Comparison of ENCODE assay signal across 21 cellular contexts in the genomic region with DNA sequence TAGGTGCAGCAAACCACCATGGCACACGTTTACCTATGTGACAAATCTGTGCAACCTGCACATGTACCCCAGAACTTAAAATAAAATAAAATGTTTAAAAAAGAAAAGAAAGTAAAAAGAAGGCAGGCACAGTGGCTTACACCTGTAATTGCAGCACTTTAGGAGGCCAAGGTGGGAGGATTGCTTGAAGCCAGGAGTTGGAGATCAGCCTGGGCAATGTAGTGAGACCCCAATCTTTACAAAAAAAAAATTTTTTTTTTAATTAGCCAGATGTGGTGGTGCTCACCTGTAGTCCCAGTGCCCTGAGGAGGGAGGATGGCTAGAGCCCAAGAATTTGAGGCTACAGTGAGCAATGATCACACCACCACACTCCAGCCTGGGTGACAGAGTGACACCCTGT. TPM values are rescaled to one million over a fixed set of nuclear protein-coding genes. Genes with fewer than 3 reads are reported as not detected.
A peak's percentile ranks its signal among the peaks of the same experiment; 100 is the strongest.
DNase-seq lines count a peak whose midpoint lies in the region; ATAC-seq and TF ChIP-seq lines count a peak whose summit lies in the region.
"Had no signal": no experiment of that assay in that cellular context is flagged by ENCODE, and none has a peak within 500 bp of the region (broad histone marks: within the 10 kb centered on the region; RNA-seq: fewer than 3 reads in every experiment).

No MANE protein-coding gene starts in this region.

- no peaks in the 10 kb centered on the region for H3K9me3 Mint-ChIP-seq in endothelial cell (ENCODE audit: unreplicated experiment)

- no peak overlapping the region for H3K9ac ChIP-seq in SU-DHL-6 (ENCODE audit: low read length)

- H3F3A ChIP-seq in SU-DHL-6 (ENCODE audit: insufficient read depth), result peaks cover 11% of the 10 kb centered on the region; the same call in 1 of the 2 replicates

- ATAC-seq in GM18873 (IDR thresholded peaks at IDR 0.05; ENCODE audit: low FRiP score, unreplicated experiment) (peak; percentile 7), HG02588 (IDR thresholded peaks at IDR 0.05; ENCODE audit: unreplicated experiment) (peak; percentile 30)
- ATAC-seq: HCT116, Panc1 had no signal

- H3K4me2 ChIP-seq in SU-DHL-6 (ENCODE audit: low read depth, low read length, poor library complexity, severe bottlenecking), result peak overlapping the region; percentile 11

- H2AFZ ChIP-seq in SU-DHL-6 (ENCODE audit: low read depth, low read length, severe bottlenecking), result no peak overlapping the region

- H3K79me2 ChIP-seq in SU-DHL-6 (ENCODE audit: insufficient read depth, low read length), result 0 out of 2 replicates have a peak, but pooled peaks cover 11% of the 10 kb centered on the region

- peaks cover 14% of the 10 kb centered on the region; the same call in 1 of the 2 replicates for H3K36me3 ChIP-seq in SU-DHL-6 (ENCODE audit: low read length)
- H3K36me3 ChIP-seq: MG63 had no signal

- no peak for DNase-seq in NCI-H2107 (lab: John Stamatoyannopoulos, UW)
- DNase-seq in NOMO-1 (lab: John Stamatoyannopoulos, UW; ENCODE audit: unreplicated experiment in 2 of 2), result no peak
- DNase-seq in SHP77 (lab: John Stamatoyannopoulos, UW), result no peak
- no peak for DNase-seq in endothelial cell (ENCODE audit: low spot score)
- DNase-seq: C1 segment of cervical spinal cord; CD4-positive, alpha-beta memory T cell; COR-L47; DMS53; KBM-7; MG63; NCI-H1105 treated with DMSO at 0.1 percent for 48 hours; NCI-H2029; NCI-H526; NCI-H82; SHP77 treated with DMSO at 0.1 percent for 48 hours had no signal

- H3K27me3 ChIP-seq in SU-DHL-6 (ENCODE audit: low read length), result no peaks in the 10 kb centered on the region
- H3K27me3 ChIP-seq: MG63 had no signal

- no peaks in the 10 kb centered on the region for H3K4me1 Mint-ChIP-seq in endothelial cell (ENCODE audit: unreplicated experiment)
- H3K4me1 Mint-ChIP-seq: CD4-positive, alpha-beta memory T cell had no signal

- H3K4me3 Mint-ChIP-seq in endothelial cell (ENCODE audit: unreplicated experiment), result no peak overlapping the region
- H3K4me3 Mint-ChIP-seq: CD4-positive, alpha-beta memory T cell had no signal

- H4K20me1 ChIP-seq in SU-DHL-6 (ENCODE audit: low read depth, low read length), result no peaks in the 10 kb centered on the region

- no peak overlapping the region for H3K4me3 ChIP-seq in SU-DHL-6 (ENCODE audit: insufficient read depth, low read length, poor library complexity, severe bottlenecking)
- H3K4me3 ChIP-seq: MG63 had no signal

- no peaks in the 10 kb centered on the region for H3K27me3 Mint-ChIP-seq in endothelial cell (ENCODE audit: unreplicated experiment)

- H3K9me3 ChIP-seq in SU-DHL-6 (ENCODE audit: insufficient read depth, low read length), result no peaks in the 10 kb centered on the region
- H3K9me3 ChIP-seq: MG63 had no signal

- no peaks in the 10 kb centered on the region for H3K9me2 ChIP-seq in SU-DHL-6 (replicated peaks; ENCODE audit: insufficient read depth, low read length)

- no peak overlapping the region for H3K27ac Mint-ChIP-seq in endothelial cell (ENCODE audit: unreplicated experiment)
- H3K27ac Mint-ChIP-seq: CD4-positive, alpha-beta memory T cell had no signal

- H3K27ac ChIP-seq in SU-DHL-6 (ENCODE audit: low read depth, low read length), result peak overlapping the region; percentile 3; the same call in 1 of the 2 replicates
- H3K27ac ChIP-seq: RWPE1 had no signal

- H3K36me3 Mint-ChIP-seq in endothelial cell (ENCODE audit: low read depth, unreplicated experiment), result no peaks in the 10 kb centered on the region
- H3K36me3 Mint-ChIP-seq: CD4-positive, alpha-beta memory T cell had no signal

- no peak for TF ChIP-seq CTCF in SU-DHL-6 (IDR thresholded peaks at IDR 0.05; ENCODE audit: insufficient read depth, low read length, poor library complexity, severe bottlenecking)
- no peak for TF ChIP-seq CTCF in endothelial cell (IDR thresholded peaks at IDR 0.05; ENCODE audit: unreplicated experiment)

RNA-seq across cellular contexts. Expression of a gene that starts 12.5 kb away (rescaled TPM):
- total RNA-seq in endothelial cell (ENCODE audit: unreplicated experiment), result 47.6 TPM
